Comparison of ENCODE assay signal across 16 cellular contexts in genomic region chr14:97846156-97846555, GRCh38.
DNase-seq lines count a peak whose midpoint lies in the region; ATAC-seq and TF ChIP-seq lines count a peak whose summit lies in the region.
"Had no signal": no experiment of that assay in that cellular context is flagged by ENCODE, and none has a peak within 500 bp of the region (broad histone marks: within the 10 kb centered on the region; RNA-seq: fewer than 3 reads in every experiment).

No MANE protein-coding gene starts in this region.

- H3K27ac Mint-ChIP-seq in activated CD8-positive, alpha-beta memory T cell treated with anti-CD3 and anti-CD28 coated beads, Interleukin-2, amount 10 ng/mL, durations not matched to agents 7 days and 5 days: no peak overlapping the region
- no peak overlapping the region for H3K27ac Mint-ChIP-seq in CD4-positive, alpha-beta memory T cell
- H3K27ac Mint-ChIP-seq in naive thymus-derived CD4-positive, alpha-beta T cell: no peak overlapping the region

- no peaks in the 10 kb centered on the region for H3K9me3 ChIP-seq in CD4-positive, alpha-beta memory T cell (ENCODE audit: control insufficient read depth in 1 of 2, low read length in 2 of 2)
- H3K9me3 ChIP-seq in naive thymus-derived CD4-positive, alpha-beta T cell (ENCODE audit: control insufficient read depth in 2 of 3, low read length in 3 of 3): no peaks in the 10 kb centered on the region
- H3K9me3 ChIP-seq in PC-3 (ENCODE audit: low read length): no peaks in the 10 kb centered on the region
- H3K9me3 ChIP-seq: A549; BLaER1 treated with 17β-estradiol and CSF1 and Interleukin-3, amounts not matched to agents 10 nM and 100 nM; MG63 had no signal

- peaks cover 6% of the 10 kb centered on the region for H3K4me1 Mint-ChIP-seq in activated CD8-positive, alpha-beta memory T cell treated with anti-CD3 and anti-CD28 coated beads, Interleukin-2, amount 10 ng/mL, durations not matched to agents 7 days and 5 days
- H3K4me1 Mint-ChIP-seq in CD4-positive, alpha-beta memory T cell: peaks cover 2 to 5% (median 5%) of the 10 kb centered on the region in 4 donors
- peaks cover 0 to 9% (median 7%) of the 10 kb centered on the region in 7 donors for H3K4me1 Mint-ChIP-seq in naive thymus-derived CD4-positive, alpha-beta T cell

- H2AFZ ChIP-seq in PC-3 (ENCODE audit: low read length): no peak overlapping the region

- no peak overlapping the region for H3K4me3 ChIP-seq in CD4-positive, alpha-beta memory T cell (ENCODE audit: low read length in 2 of 2)
- H3K4me3 ChIP-seq in Jurkat, Clone E6-1 (ENCODE audit: low read length): no peak overlapping the region
- H3K4me3 ChIP-seq in naive thymus-derived CD4-positive, alpha-beta T cell (ENCODE audit: low read length): no peak overlapping the region
- no peak overlapping the region for H3K4me3 ChIP-seq in PC-3 (ENCODE audit: low read length)
- H3K4me3 ChIP-seq: A549; BLaER1 treated with 17β-estradiol and CSF1 and Interleukin-3, amounts not matched to agents 10 nM and 100 nM; MG63 had no signal

- H3K9ac ChIP-seq in PC-3 (ENCODE audit: low read length): no peak overlapping the region
- H3K9ac ChIP-seq: BLaER1 treated with 17β-estradiol and CSF1 and Interleukin-3, amounts not matched to agents 10 nM and 100 nM had no signal

- H3K27me3 Mint-ChIP-seq in activated CD8-positive, alpha-beta memory T cell treated with anti-CD3 and anti-CD28 coated beads, Interleukin-2, amount 10 ng/mL, durations not matched to agents 7 days and 5 days: peaks cover 11% of the 10 kb centered on the region
- peaks cover 0 to 3% of the 10 kb centered on the region in 2 donors for H3K27me3 Mint-ChIP-seq in CD4-positive, alpha-beta memory T cell
- peaks cover 0 to 8% (median 0%) of the 10 kb centered on the region in 5 donors for H3K27me3 Mint-ChIP-seq in naive thymus-derived CD4-positive, alpha-beta T cell

- intact Hi-C loops in CD4-positive, alpha-beta memory T cell (cut with micrococcal nuclease): no loop called here
- intact Hi-C loops in naive thymus-derived CD4-positive, alpha-beta T cell (cut with micrococcal nuclease): no loop called here
- intact Hi-C loops in PC-3 (cut with micrococcal nuclease): no loop called here

- no peak for TF ChIP-seq CTCF in PC-3 (conservative IDR thresholded peaks at IDR 0.05; ENCODE audit: low read depth, low read length)

- no peaks in the 10 kb centered on the region for H3K36me3 Mint-ChIP-seq in activated CD8-positive, alpha-beta memory T cell treated with anti-CD3 and anti-CD28 coated beads, Interleukin-2, amount 10 ng/mL, durations not matched to agents 7 days and 5 days
- no peaks in the 10 kb centered on the region for H3K36me3 Mint-ChIP-seq in CD4-positive, alpha-beta memory T cell
- H3K36me3 Mint-ChIP-seq in naive thymus-derived CD4-positive, alpha-beta T cell: no peaks in the 10 kb centered on the region

- no peak overlapping the region for H3K27ac ChIP-seq in CD4-positive, alpha-beta memory T cell (ENCODE audit: low read depth, low read length)
- no peak overlapping the region for H3K27ac ChIP-seq in naive thymus-derived CD4-positive, alpha-beta T cell (ENCODE audit: low read depth, low read length)
- no peak overlapping the region for H3K27ac ChIP-seq in PC-3 (ENCODE audit: low read length)
- H3K27ac ChIP-seq: A549; BLaER1 treated with 17β-estradiol and CSF1 and Interleukin-3, amounts not matched to agents 10 nM and 100 nM had no signal

- no peaks in the 10 kb centered on the region for H3F3A ChIP-seq in PC-3 (ENCODE audit: low read length, unreplicated experiment)

- peaks cover 1% of the 10 kb centered on the region for H3K9me3 Mint-ChIP-seq in activated CD8-positive, alpha-beta memory T cell treated with anti-CD3 and anti-CD28 coated beads, Interleukin-2, amount 10 ng/mL, durations not matched to agents 7 days and 5 days (ENCODE audit: low read depth)
- no peaks in the 10 kb centered on the region for H3K9me3 Mint-ChIP-seq in CD4-positive, alpha-beta memory T cell
- no peaks in the 10 kb centered on the region for H3K9me3 Mint-ChIP-seq in naive thymus-derived CD4-positive, alpha-beta T cell

- peak; percentile 37 for DNase-seq in activated CD8-positive, alpha-beta memory T cell treated with anti-CD3 and anti-CD28 coated beads for 24 hours
- DNase-seq in activated CD8-positive, alpha-beta memory T cell treated with anti-CD3 and anti-CD28 coated beads, Interleukin-2, amount 10 ng/mL, durations not matched to agents 7 days and 5 days: no peak
- DNase-seq in CD4-positive, alpha-beta memory T cell: peak in 3 of 5 donors; percentile 6 to 10 (median 7)
- DNase-seq in Jurkat, Clone E6-1 (ENCODE audit: low read depth, low spot score): peak; percentile 14
- DNase-seq in naive thymus-derived CD4-positive, alpha-beta T cell: no peak
- no peak for DNase-seq in PC-3
- DNase-seq: DMS79 treated with DMSO at 0.1 percent for 48 hours, MG63, NCI-H1092, NCI-H146, NCI-H2081, NCI-H82 had no signal

- H4K20me1 ChIP-seq in PC-3 (ENCODE audit: low read length): no peaks in the 10 kb centered on the region
- H4K20me1 ChIP-seq: BLaER1 treated with 17β-estradiol and CSF1 and Interleukin-3, amounts not matched to agents 10 nM and 100 nM had no signal

- ATAC-seq in activated CD8-positive, alpha-beta memory T cell treated with anti-CD3 and anti-CD28 coated beads, Interleukin-2, amount 10 ng/mL, durations not matched to agents 7 days and 5 days: no peak
- ATAC-seq in naive thymus-derived CD4-positive, alpha-beta T cell: peak; percentile 31
- ATAC-seq in GM18861 (IDR thresholded peaks at IDR 0.05; ENCODE audit: unreplicated experiment): no peak
- no peak for ATAC-seq in PC-3
- ATAC-seq: A549, HCT116 had no signal

- CTCF ChIA-PET in activated CD8-positive, alpha-beta memory T cell treated with anti-CD3 and anti-CD28 coated beads, Interleukin-2, amount 10 ng/mL, durations not matched to agents 7 days and 5 days (lab: Charles Lee): no interaction called here
- CTCF ChIA-PET in CD4-positive, alpha-beta memory T cell (lab: Charles Lee; ENCODE audit: partially characterized antibody): no interaction called here
- CTCF ChIA-PET in naive thymus-derived CD4-positive, alpha-beta T cell (lab: Charles Lee): no interaction called here
- CTCF ChIA-PET in PC-3 (lab: Charles Lee): no interaction called here

- no TSS peak for BruUV-seq in PC-3 (replicated peaks; lab: Mats Ljungman, UMichigan)

- no peaks in the 10 kb centered on the region for H3K79me2 ChIP-seq in PC-3 (ENCODE audit: low read length)

- no peaks in the 10 kb centered on the region for H3K27me3 ChIP-seq in CD4-positive, alpha-beta memory T cell (ENCODE audit: insufficient read depth, low read length)
- H3K27me3 ChIP-seq in naive thymus-derived CD4-positive, alpha-beta T cell (ENCODE audit: control insufficient read depth in 2 of 2, insufficient read depth in 2 of 2, low read length in 2 of 2): no peaks in the 10 kb centered on the region
- H3K27me3 ChIP-seq in PC-3 (ENCODE audit: low read length): peaks cover 46% of the 10 kb centered on the region
- H3K27me3 ChIP-seq: BLaER1 treated with 17β-estradiol and CSF1 and Interleukin-3, amounts not matched to agents 10 nM and 100 nM; MG63 had no signal

- no peaks in the 10 kb centered on the region for H3K4me1 ChIP-seq in CD4-positive, alpha-beta memory T cell (ENCODE audit: insufficient read depth, low read length)
- H3K4me1 ChIP-seq in naive thymus-derived CD4-positive, alpha-beta T cell (ENCODE audit: control insufficient read depth in 2 of 2, insufficient read depth in 2 of 2, low read length in 2 of 2): no peaks in the 10 kb centered on the region
- H3K4me1 ChIP-seq in PC-3 (ENCODE audit: insufficient read depth, low read length): no peaks in the 10 kb centered on the region
- H3K4me1 ChIP-seq: A549 had no signal

- no peaks in the 10 kb centered on the region for H3K36me3 ChIP-seq in CD4-positive, alpha-beta memory T cell (ENCODE audit: insufficient read depth, low read length)
- no peaks in the 10 kb centered on the region for H3K36me3 ChIP-seq in naive thymus-derived CD4-positive, alpha-beta T cell (ENCODE audit: control insufficient read depth in 2 of 3, insufficient read depth in 3 of 3, low read length in 3 of 3)
- no peaks in the 10 kb centered on the region for H3K36me3 ChIP-seq in PC-3 (ENCODE audit: low read depth, low read length)
- H3K36me3 ChIP-seq: BLaER1 treated with 17β-estradiol and CSF1 and Interleukin-3, amounts not matched to agents 10 nM and 100 nM; MG63 had no signal

- H3K4me2 ChIP-seq in PC-3 (ENCODE audit: low read length): no peak overlapping the region
- H3K4me2 ChIP-seq: A549; BLaER1 treated with 17β-estradiol and CSF1 and Interleukin-3, amounts not matched to agents 10 nM and 100 nM had no signal

- no peaks in the 10 kb centered on the region for H3K9me2 ChIP-seq in PC-3 (replicated peaks; ENCODE audit: low read length)

- POLR2A ChIA-PET in CD4-positive, alpha-beta memory T cell (lab: Charles Lee; ENCODE audit: partially characterized antibody): no interaction called here
- POLR2A ChIA-PET in naive thymus-derived CD4-positive, alpha-beta T cell (lab: Charles Lee): no interaction called here
- POLR2A ChIA-PET in PC-3 (lab: Charles Lee; ENCODE audit: unreplicated experiment): no interaction called here

- H3K4me3 Mint-ChIP-seq in activated CD8-positive, alpha-beta memory T cell treated with anti-CD3 and anti-CD28 coated beads, Interleukin-2, amount 10 ng/mL, durations not matched to agents 7 days and 5 days: no peak overlapping the region
- no peak overlapping the region for H3K4me3 Mint-ChIP-seq in CD4-positive, alpha-beta memory T cell
- no peak overlapping the region for H3K4me3 Mint-ChIP-seq in naive thymus-derived CD4-positive, alpha-beta T cell

Comparison
In these comparisons a context has a peak if more than half of its experiments do, and no peak if none do; other contexts are left out.
1. DNase-seq: peak in activated CD8-positive, alpha-beta memory T cell treated with anti-CD3 and anti-CD28 coated beads for 24 hours (single experiment), CD4-positive, alpha-beta memory T cell (3 of 5) and Jurkat, Clone E6-1 (single experiment); none in activated CD8-positive, alpha-beta memory T cell treated with anti-CD3 and anti-CD28 coated beads, Interleukin-2, amount 10 ng/mL, durations not matched to agents 7 days and 5 days (single experiment), naive thymus-derived CD4-positive, alpha-beta T cell (0 of 9) and PC-3 (single experiment).